9 cellular contexts compared by ENCODE assay signal in genomic region chr15:93088200-93088980, GRCh38. TPM values are rescaled to one million over a fixed set of nuclear protein-coding genes. Genes with fewer than 3 reads are reported as not detected.
DNase-seq lines count a peak whose midpoint lies in the region; ATAC-seq and TF ChIP-seq lines count a peak whose summit lies in the region.
"Had no signal": no experiment of that assay in that cellular context is flagged by ENCODE, and none has a peak within 500 bp of the region (broad histone marks: within the 10 kb centered on the region; RNA-seq: fewer than 3 reads in every experiment).

No MANE protein-coding gene starts in this region.

- CTCF ChIA-PET in AG04449 (lab: Yijun Ruan, JAX): interaction anchor here (0.6 to 3.3 kb wide), 37 partner anchors 9 to 1238 kb away, joined by 3 to 64 read pairs (median 4); no protein-coding TSS in a partner anchor

- ATAC-seq in GM19351 (IDR thresholded peaks at IDR 0.05; ENCODE audit: unreplicated experiment): peak; percentile 29
- ATAC-seq in activated naive CD8-positive, alpha-beta T cell treated with anti-CD3 and anti-CD28 coated beads, Interleukin-2, amount 50 U/mL, for 24 hours: peak; percentile 50
- ATAC-seq in stimulated activated memory B cell treated with anti-CD40 and anti-IgM and Interleukin-4, amounts not matched to agents 10 μg/mL and 1 μg/mL and 100 μg/mL, for 72 hours: no peak

- H3K9ac ChIP-seq in MM.1S (ENCODE audit: low read length): no peak overlapping the region

- H3K4me3 Mint-ChIP-seq in activated naive CD8-positive, alpha-beta T cell treated with anti-CD3 and anti-CD28 coated beads, Interleukin-2, amount 50 U/mL, for 24 hours: peak overlapping the region; percentile 73
- H3K4me3 Mint-ChIP-seq in stimulated activated memory B cell treated with anti-CD40 and anti-IgM and Interleukin-4, amounts not matched to agents 10 μg/mL and 1 μg/mL and 100 μg/mL, for 72 hours: peak overlapping the region; percentile 70

- no peaks in the 10 kb centered on the region for H3K4me1 ChIP-seq in MM.1S (ENCODE audit: low read length)

- H3K27me3 ChIP-seq in MM.1S (replicated peaks; ENCODE audit: insufficient read depth, low read length): peaks cover 7% of the 10 kb centered on the region

- peaks cover 59% of the 10 kb centered on the region for H3K27me3 Mint-ChIP-seq in activated naive CD8-positive, alpha-beta T cell treated with anti-CD3 and anti-CD28 coated beads, Interleukin-2, amount 50 U/mL, for 24 hours
- peaks cover 74% of the 10 kb centered on the region for H3K27me3 Mint-ChIP-seq in stimulated activated memory B cell treated with anti-CD40 and anti-IgM and Interleukin-4, amounts not matched to agents 10 μg/mL and 1 μg/mL and 100 μg/mL, for 72 hours

- peaks cover 13% of the 10 kb centered on the region for H3K4me1 Mint-ChIP-seq in activated naive CD8-positive, alpha-beta T cell treated with anti-CD3 and anti-CD28 coated beads, Interleukin-2, amount 50 U/mL, for 24 hours
- peaks cover 23% of the 10 kb centered on the region for H3K4me1 Mint-ChIP-seq in stimulated activated memory B cell treated with anti-CD40 and anti-IgM and Interleukin-4, amounts not matched to agents 10 μg/mL and 1 μg/mL and 100 μg/mL, for 72 hours

- H3K4me2 ChIP-seq in MM.1S (ENCODE audit: low read depth, low read length): peak overlapping the region; percentile 78

- H3K9me3 Mint-ChIP-seq in activated naive CD8-positive, alpha-beta T cell treated with anti-CD3 and anti-CD28 coated beads, Interleukin-2, amount 50 U/mL, for 24 hours: no peaks in the 10 kb centered on the region
- H3K9me3 Mint-ChIP-seq in stimulated activated memory B cell treated with anti-CD40 and anti-IgM and Interleukin-4, amounts not matched to agents 10 μg/mL and 1 μg/mL and 100 μg/mL, for 72 hours: no peaks in the 10 kb centered on the region

- H3K36me3 ChIP-seq in MM.1S (replicated peaks; ENCODE audit: insufficient read depth, low read length): no peaks in the 10 kb centered on the region

- DNase-seq in AG04449 (ENCODE audit: low read depth, low spot score): no peak
- peak; percentile 20 for DNase-seq in MM.1S
- peak; percentile 22 for DNase-seq in activated naive CD8-positive, alpha-beta T cell treated with anti-CD3 and anti-CD28 coated beads, Interleukin-2, amount 50 U/mL, for 24 hours
- no peak for DNase-seq in dedifferentiated amniotic fluid mesenchymal stem cell (ENCODE audit: extremely low spot score)
- no peak for DNase-seq in H4 (ENCODE audit: low spot score)

- H3K9me3 ChIP-seq in MM.1S (replicated peaks; ENCODE audit: insufficient read depth, low read length): no peaks in the 10 kb centered on the region
- no peaks in the 10 kb centered on the region for H3K9me3 ChIP-seq in iPS-18c (ENCODE audit: control insufficient read depth, insufficient read depth, low read length)

- peak overlapping the region; percentile 33 for H2AFZ ChIP-seq in MM.1S (ENCODE audit: low read length)

- no peaks in the 10 kb centered on the region for H3K9me2 ChIP-seq in MM.1S (replicated peaks; ENCODE audit: insufficient read depth, low read length)

- H3F3A ChIP-seq in MM.1S (ENCODE audit: insufficient read depth, low read length): no peaks in the 10 kb centered on the region

- TF ChIP-seq CTCF in AG04449 (IDR thresholded peaks at IDR 0.05; ENCODE audit: insufficient read depth, low read length, missing control alignments) (no peak), MM.1S (IDR thresholded peaks at IDR 0.05; ENCODE audit: low read length) (no peak)

- H3K4me3 ChIP-seq in AG04449 (ENCODE audit: low read depth, low read length) (peak overlapping the region; percentile 32), MM.1S (ENCODE audit: low read length) (peak overlapping the region; percentile 59), iPS-18c (ENCODE audit: insufficient read depth, low read depth, low read length) (peak overlapping the region; percentile 64)

- no peak overlapping the region for H3K27ac Mint-ChIP-seq in activated naive CD8-positive, alpha-beta T cell treated with anti-CD3 and anti-CD28 coated beads, Interleukin-2, amount 50 U/mL, for 24 hours
- no peak overlapping the region for H3K27ac Mint-ChIP-seq in stimulated activated memory B cell treated with anti-CD40 and anti-IgM and Interleukin-4, amounts not matched to agents 10 μg/mL and 1 μg/mL and 100 μg/mL, for 72 hours

- H4K20me1 ChIP-seq in MM.1S (ENCODE audit: insufficient read depth, low read length): no peaks in the 10 kb centered on the region

- H3K36me3 Mint-ChIP-seq in activated naive CD8-positive, alpha-beta T cell treated with anti-CD3 and anti-CD28 coated beads, Interleukin-2, amount 50 U/mL, for 24 hours (ENCODE audit: low read depth): no peaks in the 10 kb centered on the region
- H3K36me3 Mint-ChIP-seq in stimulated activated memory B cell treated with anti-CD40 and anti-IgM and Interleukin-4, amounts not matched to agents 10 μg/mL and 1 μg/mL and 100 μg/mL, for 72 hours: no peaks in the 10 kb centered on the region

- H3K79me2 ChIP-seq in MM.1S (ENCODE audit: low read length): no peaks in the 10 kb centered on the region

- POLR2A ChIA-PET in AG04449 (lab: Yijun Ruan, JAX): no interaction called here

- H3K27ac ChIP-seq in MM.1S (ENCODE audit: low read length): no peak overlapping the region
- H3K27ac ChIP-seq: epithelial cell of prostate had no signal

RNA-seq across cellular contexts. Expression of gene RGMA, which starts 0.6 kb away (rescaled TPM):
- total RNA-seq in H4 (2014; rRNA removed; shearing (Covaris generic)): 0.29 and 0.72 TPM in 2 replicates

Comparison
In these comparisons a context has a peak if more than half of its experiments do, and no peak if none do; other contexts are left out.
1. DNase-seq: peak in MM.1S (single experiment) and activated naive CD8-positive, alpha-beta T cell treated with anti-CD3 and anti-CD28 coated beads, Interleukin-2, amount 50 U/mL, for 24 hours (single experiment); none in AG04449 (single experiment), dedifferentiated amniotic fluid mesenchymal stem cell (single experiment) and H4 (single experiment).
2. Peak in every context shown above with its lines, with median percentiles within 50 percentile points of each other: H3K4me3 ChIP-seq.